Comparison of ENCODE assay signal across 10 cellular contexts in genomic region chrX:37779857-37780256, GRCh38. TPM values are rescaled to one million over a fixed set of nuclear protein-coding genes. Genes with fewer than 3 reads are reported as not detected.
A peak's percentile ranks its signal among the peaks of the same experiment; 100 is the strongest.
DNase-seq lines count a peak whose midpoint lies in the region; ATAC-seq and TF ChIP-seq lines count a peak whose summit lies in the region.
"Had no signal": no experiment of that assay in that cellular context is flagged by ENCODE, and none has a peak within 500 bp of the region (broad histone marks: within the 10 kb centered on the region; RNA-seq: fewer than 3 reads in every experiment).

CYBB (plus strand) TSS chrX:37780059; CDS start chrX:37780078, 19 bp downstream.

- peak within 1 kb of the TSS; percentile 32 for H3K27ac ChIP-seq in colonic mucosa
- H3K27ac ChIP-seq: WERI-Rb-1 had no signal

- TF ChIP-seq CTCF in colonic mucosa (IDR thresholded peaks at IDR 0.05) = no peak
- TF ChIP-seq CTCF in subcutaneous adipose tissue (IDR thresholded peaks at IDR 0.05; ENCODE audit: low read depth) = no peak

- no peak within 1 kb of the TSS for H3K9ac ChIP-seq in colonic mucosa (ENCODE audit: low read depth in 2 of 2, low read length in 2 of 2)

- H3K36me3 ChIP-seq in colonic mucosa = no peaks in the 10 kb centered on the region
- H3K36me3 ChIP-seq: WERI-Rb-1 had no signal

- DNase-seq in colonic mucosa = no peak
- DNase-seq: foreskin fibroblast, NCI-H187, WERI-Rb-1 had no signal

- no peak within 1 kb of the TSS for H3K4me3 ChIP-seq in colonic mucosa

- no peaks in the 10 kb centered on the region for H3K27me3 ChIP-seq in colonic mucosa

- intact Hi-C loops in colonic mucosa (cut with DNase I) = no loop called here

- no peaks in the 10 kb centered on the region for H3K4me1 ChIP-seq in colonic mucosa

- ATAC-seq in GM18909 (IDR thresholded peaks at IDR 0.05; ENCODE audit: poor library complexity, unreplicated experiment) (peak; percentile 35), HG03354 (IDR thresholded peaks at IDR 0.05; ENCODE audit: poor library complexity, severe bottlenecking, unreplicated experiment) (peak; percentile 46), HG02938 (IDR thresholded peaks at IDR 0.05; ENCODE audit: unreplicated experiment) (no peak), GM18502 (IDR thresholded peaks at IDR 0.05; ENCODE audit: poor library complexity, unreplicated experiment) (no peak), GM18520 (IDR thresholded peaks at IDR 0.05; ENCODE audit: unreplicated experiment) (no peak)

- no peaks in the 10 kb centered on the region for H3K9me3 ChIP-seq in colonic mucosa

RNA-seq across cellular contexts. Expression of gene CYBB, which starts in this region (rescaled TPM):
- total RNA-seq in colonic mucosa = 10 to 100 TPM in 1 of 2 donors, 1 to 10 TPM in 1; 7.7 to 18.6 TPM
- 10 to 100 TPM; 23.9 to 80.4 (median 60.2) TPM for total RNA-seq in subcutaneous adipose tissue

Comparison
In these comparisons a context has a peak if more than half of its experiments do, and no peak if none do; other contexts are left out.
1. ATAC-seq: peak in GM18909 (single experiment) and HG03354 (single experiment); none in HG02938 (single experiment), GM18502 (single experiment) and GM18520 (single experiment).